ENCODE assay signal across 8 cellular contexts in the genomic region with DNA sequence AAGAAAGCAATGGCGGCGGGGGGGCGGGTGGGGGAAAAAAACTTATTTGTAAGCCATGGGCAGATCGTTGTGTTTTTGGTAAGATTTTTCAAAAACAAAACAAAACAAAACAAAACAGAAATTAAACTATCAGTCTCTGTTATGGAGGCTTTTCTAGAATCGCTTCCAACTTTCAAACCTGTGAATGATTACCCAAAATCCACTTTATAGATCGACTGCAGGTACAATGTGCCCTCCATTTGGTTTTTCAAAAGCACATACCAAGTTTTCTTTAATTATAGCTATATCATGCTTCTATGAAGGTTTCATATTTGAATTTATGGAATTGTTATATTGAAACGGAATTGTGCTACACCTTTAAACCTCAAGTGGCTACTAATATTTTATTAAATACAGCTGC.
"Had no signal": no experiment of that assay in that cellular context is flagged by ENCODE, and none has a peak within 500 bp of the region (broad histone marks: within the 10 kb centered on the region; RNA-seq: fewer than 3 reads in every experiment).

No MANE protein-coding gene starts in this region.

- H3K9me3 ChIP-seq: HAP-1 had no signal

- DNase-seq: GM23248, GOT3, H7, HFFc6, KBM-7 had no signal

- H3K27ac ChIP-seq: GM23248, HL-60 had no signal

- H3K9ac ChIP-seq: GM23248 had no signal

- H3K4me1 ChIP-seq: HAP-1 had no signal

- H2AFZ ChIP-seq: GM23248 had no signal

- ATAC-seq: HCT116 had no signal

- H3K4me3 ChIP-seq: GM23248, HAP-1 had no signal

- H3K36me3 ChIP-seq: HAP-1 had no signal
